In the genomic region with DNA sequence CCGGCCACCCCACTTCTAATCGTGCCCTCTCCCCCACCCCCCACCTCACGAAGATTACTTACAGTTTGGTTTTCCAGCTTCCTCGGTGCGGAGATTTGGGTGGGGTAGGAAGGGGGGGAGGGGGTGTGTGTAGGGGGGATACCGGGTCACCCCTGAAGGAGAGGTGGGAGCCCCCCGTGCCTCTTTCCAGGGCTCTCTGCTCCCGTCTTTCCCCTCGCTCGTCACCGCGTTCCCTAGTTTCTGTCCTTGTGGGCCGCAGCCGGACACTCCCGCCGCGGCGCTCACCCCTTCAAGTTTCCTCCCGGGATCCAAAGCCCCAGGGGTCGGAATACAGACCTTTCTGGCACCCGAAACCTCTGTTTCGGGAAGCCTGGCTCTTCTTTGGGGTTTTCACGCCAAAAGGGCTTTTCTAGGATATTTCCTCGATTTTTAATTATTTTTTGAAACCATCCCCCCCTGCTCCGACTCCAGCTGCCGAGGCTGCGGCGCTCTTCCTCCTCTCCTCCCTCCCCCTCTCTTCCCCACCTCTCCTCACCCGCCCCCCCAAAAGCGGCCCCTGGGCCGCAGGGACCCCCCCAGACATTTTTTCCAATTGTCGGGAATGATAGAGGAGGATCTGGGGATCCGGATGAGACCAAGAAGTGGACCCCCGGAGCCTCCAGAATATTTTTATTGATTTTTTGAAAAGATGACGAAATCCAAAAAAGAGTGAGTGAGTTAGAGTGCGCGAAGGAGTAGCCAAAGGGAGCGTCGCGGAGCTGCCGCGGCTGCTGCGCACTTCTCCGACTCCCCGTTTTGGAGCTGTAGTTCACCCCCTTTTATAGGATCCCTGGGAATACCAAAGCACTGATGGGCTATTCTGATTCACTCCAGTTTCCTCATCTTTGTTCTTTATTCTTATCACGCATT, we compare ENCODE assay signal across 9 cellular contexts. TPM values are rescaled to one million over a fixed set of nuclear protein-coding genes. Genes with fewer than 3 reads are reported as not detected.
DNase-seq lines count a peak whose midpoint lies in the region; ATAC-seq, FAIRE-seq and TF ChIP-seq lines count a peak whose summit lies in the region.
"Had no signal": no experiment of that assay in that cellular context is flagged by ENCODE, and none has a peak within 500 bp of the region (broad histone marks: within the 10 kb centered on the region; RNA-seq: fewer than 3 reads in every experiment).

No MANE protein-coding gene starts in this region.

- peak overlapping the region; percentile 72 for H3K4me3 ChIP-seq in GM12864 (ENCODE audit: low read depth, low read length)
- H3K4me3 ChIP-seq in WERI-Rb-1 (ENCODE audit: low read depth, low read length): peak overlapping the region; percentile 51
- peak overlapping the region; percentile 61 for H3K4me3 ChIP-seq in fibroblast of villous mesenchyme (ENCODE audit: low read depth, low read length)

- no peak for FAIRE-seq in RCC 7860 (lab: Jason Lieb, UNC)

- no peaks in the 10 kb centered on the region for H3K36me3 ChIP-seq in WERI-Rb-1

- H3K27ac ChIP-seq in WERI-Rb-1: no peak overlapping the region

- ATAC-seq in HG02840 (IDR thresholded peaks at IDR 0.05; ENCODE audit: low FRiP score, unreplicated experiment): no peak

- H3K27me3 ChIP-seq in WERI-Rb-1 (ENCODE audit: insufficient read depth, low read depth, severe bottlenecking): peaks cover 64% of the 10 kb centered on the region

- TF ChIP-seq CTCF in GM12864 (IDR thresholded peaks at IDR 0.05; ENCODE audit: low read depth, low read length, missing control alignments) (no peak), WERI-Rb-1 (IDR thresholded peaks at IDR 0.05; ENCODE audit: low read depth, low read length) (no peak), fibroblast of villous mesenchyme (IDR thresholded peaks at IDR 0.05; ENCODE audit: insufficient read depth, low read depth, low read length) (no peak)

- no peak for DNase-seq in GM12864 (ENCODE audit: low read depth)
- DNase-seq in WERI-Rb-1: no peak
- DNase-seq in fibroblast of villous mesenchyme (ENCODE audit: low read depth): no peak
- peak; percentile 79 for DNase-seq in retina
- DNase-seq in NCI-H2029 (lab: John Stamatoyannopoulos, UW): no peak
- DNase-seq in SHP77 treated with DMSO at 0.1 percent for 48 hours (lab: John Stamatoyannopoulos, UW): no peak
- DNase-seq in RCC 7860 (ENCODE audit: low spot score): no peak

- no peaks in the 10 kb centered on the region for H3K9me3 ChIP-seq in WERI-Rb-1 (ENCODE audit: severe bottlenecking)

RNA-seq across cellular contexts. Expression of a gene that starts 1.7 kb away (rescaled TPM):
- 7.1 and 20.3 TPM in 2 replicates for total RNA-seq in fibroblast of villous mesenchyme
- total RNA-seq: M059J had no signal

RNA-seq across cellular contexts. Expression of a gene that starts 45.8 kb away (rescaled TPM):
- 10.3 and 20.7 TPM in 2 replicates for total RNA-seq in fibroblast of villous mesenchyme
